ENCODE assay signal across 10 cellular contexts in the genomic region with DNA sequence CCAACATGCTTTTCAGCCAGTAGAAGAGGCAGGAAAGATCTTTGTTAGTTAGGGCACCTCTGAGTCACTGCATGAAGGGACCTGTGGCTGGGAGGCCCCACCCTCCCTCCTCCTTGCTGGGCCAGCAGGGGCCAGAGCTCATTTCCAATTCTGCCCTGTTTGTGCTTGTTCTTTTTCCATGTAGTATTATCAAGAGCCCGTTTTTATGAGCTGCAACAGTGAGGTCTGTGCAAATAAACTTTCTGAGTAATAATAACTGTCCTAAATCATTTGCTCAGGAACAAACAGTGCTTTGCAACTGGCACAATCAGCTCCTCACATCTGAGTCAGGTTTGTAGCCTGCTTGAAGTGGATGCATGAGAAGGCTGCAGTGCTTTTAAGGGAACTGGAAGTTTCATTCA.
A peak's percentile ranks its signal among the peaks of the same experiment; 100 is the strongest.
DNase-seq lines count a peak whose midpoint lies in the region; ATAC-seq and TF ChIP-seq lines count a peak whose summit lies in the region.
"Had no signal": no experiment of that assay in that cellular context is flagged by ENCODE, and none has a peak within 500 bp of the region (broad histone marks: within the 10 kb centered on the region; RNA-seq: fewer than 3 reads in every experiment).

No MANE protein-coding gene starts in this region.

- peaks cover 0 to 2% of the 10 kb centered on the region in 2 experiments; a peak in 1 of 4 replicates for H3K4me1 ChIP-seq in SK-N-SH (ENCODE audit: control insufficient read depth in 1 of 2, insufficient read depth in 2 of 2, low read depth in 1 of 2, low read length in 1 of 2)

- H3K27me3 ChIP-seq in SK-N-SH (ENCODE audit: insufficient read depth): no peaks in the 10 kb centered on the region
- H3K27me3 ChIP-seq: BLaER1 had no signal

- no peaks in the 10 kb centered on the region for H4K20me1 ChIP-seq in SK-N-SH (ENCODE audit: insufficient read depth)
- H4K20me1 ChIP-seq: BLaER1 had no signal

- POLR2A ChIA-PET in SK-N-SH (lab: Yijun Ruan, JAX): no interaction called here
- POLR2A ChIA-PET in activated CD8-positive, alpha-beta T cell treated with anti-CD3 and anti-CD28 coated beads, Interleukin-2, amount 10 ng/mL, durations not matched to agents 7 days and 5 days (lab: Charles Lee): interaction anchor here (0.6 to 2.0 kb wide), 9 partner anchors 43 to 128 kb away, joined by 3 to 9 read pairs (median 4); partner anchors contain the start of gene ARL4C

- no peak overlapping the region for H3K4me3 ChIP-seq in SK-N-SH (ENCODE audit: low read depth in 2 of 2, low read length in 1 of 2)
- no peak overlapping the region for H3K4me3 ChIP-seq in foreskin fibroblast (ENCODE audit: low read depth in 1 of 2, low read length in 2 of 2)
- H3K4me3 ChIP-seq: BLaER1 had no signal

- H3K27ac ChIP-seq in SK-N-SH (ENCODE audit: low read depth in 2 of 2, low read length in 1 of 2): no peak overlapping the region
- H3K27ac ChIP-seq: BLaER1, neutrophil had no signal

- H3K4me3 Mint-ChIP-seq in activated CD8-positive, alpha-beta T cell treated with anti-CD3 and anti-CD28 coated beads, Interleukin-2, amount 10 ng/mL, durations not matched to agents 7 days and 5 days: no peak overlapping the region

- no peaks in the 10 kb centered on the region for H3K9me2 ChIP-seq in SK-N-SH

- no peaks in the 10 kb centered on the region for H3K36me3 ChIP-seq in SK-N-SH (replicated peaks in 1 of 2; ENCODE audit: control insufficient read depth in 1 of 2, insufficient read depth in 2 of 2, low read length in 1 of 2)
- H3K36me3 ChIP-seq: BLaER1, neutrophil had no signal

- WGBS in SK-N-SH (ENCODE audit: low lambda C conversion rate): 44% methylated on average over 1 of the region's 1 CpG

- no peaks in the 10 kb centered on the region for H3K27me3 Mint-ChIP-seq in activated CD8-positive, alpha-beta T cell treated with anti-CD3 and anti-CD28 coated beads, Interleukin-2, amount 10 ng/mL, durations not matched to agents 7 days and 5 days (ENCODE audit: low read depth)

- TF ChIP-seq EP300 in SK-N-SH (IDR thresholded peaks at IDR 0.05; ENCODE audit: borderline replicate concordance in 1 of 2, low read depth in 1 of 2, low read length in 1 of 2): no peak

- peak overlapping the region; percentile 64 for H3K27ac Mint-ChIP-seq in activated CD8-positive, alpha-beta T cell treated with anti-CD3 and anti-CD28 coated beads, Interleukin-2, amount 10 ng/mL, durations not matched to agents 7 days and 5 days

- no peak overlapping the region for H3K9ac ChIP-seq in SK-N-SH
- H3K9ac ChIP-seq: BLaER1 had no signal

- H3K36me3 Mint-ChIP-seq in activated CD8-positive, alpha-beta T cell treated with anti-CD3 and anti-CD28 coated beads, Interleukin-2, amount 10 ng/mL, durations not matched to agents 7 days and 5 days (ENCODE audit: low read depth): peaks cover 4% of the 10 kb centered on the region

- H3K9me3 Mint-ChIP-seq in activated CD8-positive, alpha-beta T cell treated with anti-CD3 and anti-CD28 coated beads, Interleukin-2, amount 10 ng/mL, durations not matched to agents 7 days and 5 days (ENCODE audit: insufficient read depth): no peaks in the 10 kb centered on the region

- H2AFZ ChIP-seq in SK-N-SH (ENCODE audit: low read depth): no peak overlapping the region

- ATAC-seq in SK-N-SH treated with all-trans-retinoic acid at 6 μM for 48 hours (peak; percentile 74), HG02973 (IDR thresholded peaks at IDR 0.05; ENCODE audit: unreplicated experiment) (no peak)
- peak; percentile 88 for ATAC-seq in activated CD8-positive, alpha-beta T cell treated with anti-CD3 and anti-CD28 coated beads, Interleukin-2, amount 10 ng/mL, durations not matched to agents 7 days and 5 days

- TF ChIP-seq CTCF in SK-N-SH (IDR thresholded peaks at IDR 0.05) (no peak), foreskin fibroblast (IDR thresholded peaks at IDR 0.05; ENCODE audit: low read depth, low read length) (no peak)

- H3K4me2 ChIP-seq in SK-N-SH: no peak overlapping the region
- H3K4me2 ChIP-seq: BLaER1 had no signal

- no peaks in the 10 kb centered on the region for H3K9me3 ChIP-seq in SK-N-SH
- H3K9me3 ChIP-seq: BLaER1, neutrophil had no signal

- no peak for DNase-seq in SK-N-SH
- DNase-seq in activated CD8-positive, alpha-beta T cell treated with anti-CD3 and anti-CD28 coated beads, Interleukin-2, amount 10 ng/mL, durations not matched to agents 7 days and 5 days: peak; percentile 66
- peak; percentile 40 to 72 for DNase-seq in foreskin fibroblast
- DNase-seq in stimulated activated CD8-positive, alpha-beta memory T cell treated with anti-CD3 and anti-CD28 coated beads, Interleukin-4, amount 100 ng/mL, for 4 hours (ENCODE audit: low read depth in 2 of 2, low spot score in 1 of 2): peak; percentile 15 to 16
- DNase-seq in NCI-H1436 (lab: John Stamatoyannopoulos, UW): no peak
- DNase-seq in GOT3 (lab: John Stamatoyannopoulos, UW): no peak

- CTCF ChIA-PET in SK-N-SH (lab: Yijun Ruan, JAX): interaction anchor here (1.1 to 1.5 kb wide), 4 partner anchors 9 to 176 kb away, joined by 3 to 6 read pairs (median 4); no protein-coding TSS in a partner anchor
- CTCF ChIA-PET in activated CD8-positive, alpha-beta T cell treated with anti-CD3 and anti-CD28 coated beads, Interleukin-2, amount 10 ng/mL, durations not matched to agents 7 days and 5 days (lab: Charles Lee): interaction anchor here (0.7 to 3.6 kb wide), 18 partner anchors 8 to 127 kb away, joined by 3 to 25 read pairs (median 4); no protein-coding TSS in a partner anchor

- no peaks in the 10 kb centered on the region for H3K79me2 ChIP-seq in SK-N-SH (ENCODE audit: insufficient read depth)

- H3K4me1 Mint-ChIP-seq in activated CD8-positive, alpha-beta T cell treated with anti-CD3 and anti-CD28 coated beads, Interleukin-2, amount 10 ng/mL, durations not matched to agents 7 days and 5 days (ENCODE audit: low read depth): peaks cover 72% of the 10 kb centered on the region

- no peaks in the 10 kb centered on the region for H3F3A ChIP-seq in SK-N-SH (replicated peaks; ENCODE audit: insufficient read depth)

- no peak for TF ChIP-seq RAD21 in SK-N-SH (IDR thresholded peaks at IDR 0.05; ENCODE audit: low read length)

TF ChIP-seq in SK-N-SH treated with all-trans-retinoic acid at 6 μM for 48 hours, 23 proteins besides CTCF, POLR2A, EP300 and RAD21 (continues in another document):
- TF ChIP-seq TCF4 (CRISPR knock-in tag; IDR thresholded peaks at IDR 0.05; ENCODE audit: borderline replicate concordance): no peak
- TF ChIP-seq ZNF565 (CRISPR knock-in tag; conservative IDR thresholded peaks at IDR 0.05; ENCODE audit: low read depth): no peak
- TF ChIP-seq ZFP3 (CRISPR knock-in tag; IDR thresholded peaks at IDR 0.05): no peak
- no peak for TF ChIP-seq SNAI2 (CRISPR knock-in tag; IDR thresholded peaks at IDR 0.05)
- no peak for TF ChIP-seq CSRNP3 (CRISPR knock-in tag; IDR thresholded peaks at IDR 0.05)

TF ChIP-seq in SK-N-SH, 30 proteins besides CTCF, POLR2A, EP300 and RAD21 (continues in another document):
- TF ChIP-seq, protein P1, sequence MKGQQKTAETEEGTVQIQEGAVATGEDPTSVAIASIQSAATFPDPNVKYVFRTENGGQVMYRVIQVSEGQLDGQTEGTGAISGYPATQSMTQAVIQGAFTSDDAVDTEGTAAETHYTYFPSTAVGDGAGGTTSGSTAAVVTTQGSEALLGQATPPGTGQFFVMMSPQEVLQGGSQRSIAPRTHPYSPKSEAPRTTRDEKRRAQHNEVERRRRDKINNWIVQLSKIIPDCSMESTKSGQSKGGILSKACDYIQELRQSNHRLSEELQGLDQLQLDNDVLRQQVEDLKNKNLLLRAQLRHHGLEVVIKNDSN (IDR thresholded peaks at IDR 0.05; ENCODE audit: borderline replicate concordance, low read depth): no peak
- TF ChIP-seq ELF1 (IDR thresholded peaks at IDR 0.05) (no peak), IRF3 (IDR thresholded peaks at IDR 0.05; ENCODE audit: low read depth, low read length) (no peak), TCF12 (IDR thresholded peaks at IDR 0.05) (no peak), FOSL2 (IDR thresholded peaks at IDR 0.05; ENCODE audit: borderline replicate concordance, low read depth) (no peak), NFIC (IDR thresholded peaks at IDR 0.05; ENCODE audit: borderline replicate concordance) (no peak), SMC3 (IDR thresholded peaks at IDR 0.05; ENCODE audit: low read depth, low read length) (no peak), TEAD4 (IDR thresholded peaks at IDR 0.05; ENCODE audit: borderline replicate concordance, insufficient read depth) (no peak), RCOR1 (IDR thresholded peaks at IDR 0.05; ENCODE audit: low read length) (no peak), MAX (IDR thresholded peaks at IDR 0.05; ENCODE audit: low read depth) (no peak)
- TF ChIP-seq, protein P2, sequence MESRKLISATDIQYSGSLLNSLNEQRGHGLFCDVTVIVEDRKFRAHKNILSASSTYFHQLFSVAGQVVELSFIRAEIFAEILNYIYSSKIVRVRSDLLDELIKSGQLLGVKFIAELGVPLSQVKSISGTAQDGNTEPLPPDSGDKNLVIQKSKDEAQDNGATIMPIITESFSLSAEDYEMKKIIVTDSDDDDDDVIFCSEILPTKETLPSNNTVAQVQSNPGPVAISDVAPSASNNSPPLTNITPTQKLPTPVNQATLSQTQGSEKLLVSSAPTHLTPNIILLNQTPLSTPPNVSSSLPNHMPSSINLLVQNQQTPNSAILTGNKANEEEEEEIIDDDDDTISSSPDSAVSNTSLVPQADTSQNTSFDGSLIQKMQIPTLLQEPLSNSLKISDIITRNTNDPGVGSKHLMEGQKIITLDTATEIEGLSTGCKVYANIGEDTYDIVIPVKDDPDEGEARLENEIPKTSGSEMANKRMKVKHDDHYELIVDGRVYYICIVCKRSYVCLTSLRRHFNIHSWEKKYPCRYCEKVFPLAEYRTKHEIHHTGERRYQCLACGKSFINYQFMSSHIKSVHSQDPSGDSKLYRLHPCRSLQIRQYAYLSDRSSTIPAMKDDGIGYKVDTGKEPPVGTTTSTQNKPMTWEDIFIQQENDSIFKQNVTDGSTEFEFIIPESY (IDR thresholded peaks at IDR 0.05; ENCODE audit: borderline replicate concordance, low read depth): no peak

Comparison
In these comparisons a context has a peak if more than half of its experiments do, and no peak if none do; other contexts are left out.
1. DNase-seq: peak in activated CD8-positive, alpha-beta T cell treated with anti-CD3 and anti-CD28 coated beads, Interleukin-2, amount 10 ng/mL, durations not matched to agents 7 days and 5 days (single experiment), foreskin fibroblast (2 of 2) and stimulated activated CD8-positive, alpha-beta memory T cell treated with anti-CD3 and anti-CD28 coated beads, Interleukin-4, amount 100 ng/mL, for 4 hours (2 of 2); none in SK-N-SH (single experiment), NCI-H1436 (single experiment) and GOT3 (single experiment).